20 cellular contexts compared by ENCODE assay signal in genomic region chr20:59578602-59579403, GRCh38. TPM values are rescaled to one million over a fixed set of nuclear protein-coding genes. Genes with fewer than 3 reads are reported as not detected.
A peak's percentile ranks its signal among the peaks of the same experiment; 100 is the strongest.
DNase-seq lines count a peak whose midpoint lies in the region; ATAC-seq and TF ChIP-seq lines count a peak whose summit lies in the region.
"Had no signal": no experiment of that assay in that cellular context is flagged by ENCODE, and none has a peak within 500 bp of the region (broad histone marks: within the 10 kb centered on the region; RNA-seq: fewer than 3 reads in every experiment).

No MANE protein-coding gene starts in this region.

- no peaks in the 10 kb centered on the region for H3K9me3 ChIP-seq in IMR-90 (ENCODE audit: control insufficient read depth, insufficient read depth, low read length)

- H3K23ac ChIP-seq in IMR-90 (ENCODE audit: low read depth, low read length), result no peak overlapping the region

- no peak overlapping the region for H2AFZ ChIP-seq in IMR-90 (replicated peaks; ENCODE audit: low read length, poor library complexity)

- H2BK15ac ChIP-seq in IMR-90 (ENCODE audit: low read depth, low read length), result no peak overlapping the region

- H2BK120ac ChIP-seq in IMR-90 (ENCODE audit: low read depth, low read length), result no peak overlapping the region

- H3K4me1 ChIP-seq in IMR-90 (ENCODE audit: control insufficient read depth, insufficient read depth, low read length), result no peaks in the 10 kb centered on the region

- H2BK5ac ChIP-seq in IMR-90 (ENCODE audit: low read depth, low read length, poor library complexity, severe bottlenecking), result no peak overlapping the region

- POLR2A ChIA-PET in IMR-90 (lab: Charles Lee; ENCODE audit: unreplicated experiment), result no interaction called here
- POLR2A ChIA-PET in activated CD4-positive, alpha-beta memory T cell treated with anti-CD3 and anti-CD28 coated beads for 36 hours (lab: Charles Lee), result no interaction called here

- no peak overlapping the region for H3K27ac Mint-ChIP-seq in neural crest cell (ENCODE audit: unreplicated experiment)
- H3K27ac Mint-ChIP-seq in activated CD4-positive, alpha-beta memory T cell treated with anti-CD3 and anti-CD28 coated beads for 36 hours, result no peak overlapping the region

- TF ChIP-seq CTCF in AG10803 (conservative IDR thresholded peaks at IDR 0.05; ENCODE audit: low read length), result no peak
- no peak for TF ChIP-seq CTCF in IMR-90 (conservative IDR thresholded peaks at IDR 0.05; ENCODE audit: low read depth, low read length)
- TF ChIP-seq CTCF in neural crest cell (conservative IDR thresholded peaks at IDR 0.05), result no peak

- H4K91ac ChIP-seq in IMR-90 (ENCODE audit: insufficient read depth, low read depth, low read length), result no peak overlapping the region

- no peaks in the 10 kb centered on the region for H3K36me3 ChIP-seq in IMR-90 (ENCODE audit: control insufficient read depth, insufficient read depth, low read length)

- no peak overlapping the region for H4K5ac ChIP-seq in IMR-90 (ENCODE audit: low read depth, low read length)

- ATAC-seq in IMR-90 (ENCODE audit: low read depth) (no peak), GM21447 (IDR thresholded peaks at IDR 0.05; ENCODE audit: unreplicated experiment) (no peak), GM19351 (IDR thresholded peaks at IDR 0.05; ENCODE audit: unreplicated experiment) (no peak)
- ATAC-seq: HCT116, PC-3 had no signal

- no peak overlapping the region for H3K56ac ChIP-seq in IMR-90 (ENCODE audit: extremely low read depth, insufficient read depth, low read length)

- H3K79me1 ChIP-seq in IMR-90 (ENCODE audit: low read depth in 1 of 2, low read length in 2 of 2), result no peaks in the 10 kb centered on the region

- TF ChIP-seq RAD21 in IMR-90 (IDR thresholded peaks at IDR 0.05; ENCODE audit: low read length), result no peak

- H4K20me1 ChIP-seq in IMR-90 (ENCODE audit: insufficient read depth, low read length), result no peaks in the 10 kb centered on the region

- WGBS in IMR-90 (ENCODE audit: extremely low coverage in 2 of 2, insufficient read length in 1 of 2), 2 experiments, result 53% methylated on average over 6 of the region's 15 CpGs; no CpG with 5 or more reads in 1 of the 2 experiments

- peaks cover 10% of the 10 kb centered on the region for H3K27me3 ChIP-seq in IMR-90 (ENCODE audit: control insufficient read depth, insufficient read depth, low read length)

- CTCF ChIA-PET in IMR-90 (lab: Yijun Ruan, JAX), result interaction anchor here (0.6 kb wide), 2 partner anchors 79 to 455 kb away, joined by 3 to 4 read pairs; no protein-coding TSS in a partner anchor
- CTCF ChIA-PET in activated CD4-positive, alpha-beta memory T cell treated with anti-CD3 and anti-CD28 coated beads for 36 hours (lab: Charles Lee), result no interaction called here

- H2AK5ac ChIP-seq in IMR-90 (ENCODE audit: low read depth, low read length), result no peak overlapping the region

- H3K9me1 ChIP-seq in IMR-90 (ENCODE audit: insufficient read depth, low read length), result no peaks in the 10 kb centered on the region

- H3K9ac ChIP-seq in IMR-90 (ENCODE audit: low read depth, low read length), result no peak overlapping the region

- H3K9me3 Mint-ChIP-seq in neural crest cell, result no peaks in the 10 kb centered on the region
- no peaks in the 10 kb centered on the region for H3K9me3 Mint-ChIP-seq in activated CD4-positive, alpha-beta memory T cell treated with anti-CD3 and anti-CD28 coated beads for 36 hours

- H4K8ac ChIP-seq in IMR-90 (ENCODE audit: low read depth in 2 of 2, low read length in 2 of 2), result no peak overlapping the region

- intact Hi-C loops in IMR-90 (cut with micrococcal nuclease), result loop anchor here (10.0 kb wide), 1 partner anchor 366 kb away; the partner anchor contains the start of genes FAM217B and PPP1R3D
- intact Hi-C loops in activated CD4-positive, alpha-beta memory T cell treated with anti-CD3 and anti-CD28 coated beads for 36 hours (cut with micrococcal nuclease), result no loop called here

- TF ChIP-seq POLR2A in IMR-90 (IDR thresholded peaks at IDR 0.05; ENCODE audit: low read depth, low read length), result no peak

- peak overlapping the region; percentile 24 for H3K4me3 ChIP-seq in AG10803 (ENCODE audit: low read length)
- H3K4me3 ChIP-seq in IMR-90 (ENCODE audit: insufficient read depth, low read depth, low read length), result no peak overlapping the region

- no peak overlapping the region for H3K18ac ChIP-seq in IMR-90 (ENCODE audit: low read depth, low read length)

- H3K27ac ChIP-seq in IMR-90 (ENCODE audit: insufficient read depth, low read length), result no peak overlapping the region
- H3K27ac ChIP-seq: C4-2B had no signal

- dilution Hi-C loops in IMR-90 (cut with HindIII; ENCODE audit: low sequenced_read_pairs, unreplicated experiment), result no loop called here

- in situ Hi-C loops in IMR-90 (cut with MboI; ENCODE audit: low sequenced_read_pairs), result no loop called here

- no peak overlapping the region for H3K4me2 ChIP-seq in IMR-90 (ENCODE audit: low read depth, low read length)

- H3K14ac ChIP-seq in IMR-90 (replicated peaks; ENCODE audit: low read depth, low read length), result no peak overlapping the region

- no peak overlapping the region for H2AK9ac ChIP-seq in IMR-90 (replicated peaks; ENCODE audit: low read depth, low read length, poor library complexity)

- H3K36me3 Mint-ChIP-seq in neural crest cell (ENCODE audit: low read depth), result no peaks in the 10 kb centered on the region
- H3K36me3 Mint-ChIP-seq in activated CD4-positive, alpha-beta memory T cell treated with anti-CD3 and anti-CD28 coated beads for 36 hours, result no peaks in the 10 kb centered on the region

- H3K27me3 Mint-ChIP-seq in neural crest cell (ENCODE audit: low read depth), result peaks cover 79% of the 10 kb centered on the region
- peaks cover 36% of the 10 kb centered on the region for H3K27me3 Mint-ChIP-seq in activated CD4-positive, alpha-beta memory T cell treated with anti-CD3 and anti-CD28 coated beads for 36 hours

- DNase-seq in AG10803 (ENCODE audit: low read depth) (no peak), IMR-90 (no peak), cerebellar cortex (ENCODE audit: low spot score) (peak; percentile 78), neural crest cell (ENCODE audit: low read depth, low spot score) (no peak)
- DNase-seq in stimulated activated CD4-positive, alpha-beta T cell treated with anti-CD3 and anti-CD28 coated beads, Interleukin-4, amount 100 ng/mL, for 4 hours, result no peak
- DNase-seq in activated CD4-positive, alpha-beta memory T cell treated with anti-CD3 and anti-CD28 coated beads for 36 hours, result no peak
- DNase-seq: DMS79, KBM-7, MV-4-11, NCI-H1417, NCI-H187 treated with DMSO at 0.1 percent for 48 hours, NCI-H345, NCI-H524 treated with DMSO at 0.1 percent for 48 hours, PC-3, RPMI8226, SIG-M5 had no signal

- peak overlapping the region; percentile 5 for H3K4me3 Mint-ChIP-seq in neural crest cell
- H3K4me3 Mint-ChIP-seq in activated CD4-positive, alpha-beta memory T cell treated with anti-CD3 and anti-CD28 coated beads for 36 hours, result no peak overlapping the region

- no peak overlapping the region for H3K4ac ChIP-seq in IMR-90 (ENCODE audit: low read depth, low read length)

- H3K4me1 Mint-ChIP-seq in neural crest cell, result no peaks in the 10 kb centered on the region
- H3K4me1 Mint-ChIP-seq in activated CD4-positive, alpha-beta memory T cell treated with anti-CD3 and anti-CD28 coated beads for 36 hours (ENCODE audit: low read depth), result no peaks in the 10 kb centered on the region

- H2BK20ac ChIP-seq in IMR-90 (ENCODE audit: low read depth, low read length), result no peak overlapping the region

- no TSS peak for BruUV-seq in IMR-90 (replicated peaks; lab: Mats Ljungman, UMichigan)

TF ChIP-seq in IMR-90, 13 proteins besides CTCF, POLR2A, EP300 and RAD21:
- TF ChIP-seq CEBPB (IDR thresholded peaks at IDR 0.05; ENCODE audit: low read depth, low read length) (peak; percentile 46; the same call in 1 of the 2 replicates), RCOR1 (IDR thresholded peaks at IDR 0.05; ENCODE audit: insufficient replicate concordance, low read length) (no peak)

RNA-seq across cellular contexts. Expression of gene PHACTR3, which starts 25.5 kb away (rescaled TPM):
- total RNA-seq in IMR-90 (2012; rRNA removed) (not detected in 2 replicates), neural crest cell (22.3 and 22.4 TPM in 2 replicates)
- polyA plus RNA-seq in IMR-90 (2012; rRNA removed), result not detected in 2 replicates
- polyA plus RNA-seq in IMR-90 (2012; cell fraction: cytosol; rRNA removed), result not detected in 2 replicates
- polyA plus RNA-seq in IMR-90 (2012; cell fraction: nucleus; rRNA removed; ENCODE audit: low replicate concordance), result not detected in 2 replicates
- not detected for total RNA-seq in activated CD4-positive, alpha-beta memory T cell treated with anti-CD3 and anti-CD28 coated beads for 36 hours

Comparison
In these comparisons a context has a peak if more than half of its experiments do, and no peak if none do; other contexts are left out.
1. RNA of gene PHACTR3, which starts 25.5 kb away (total RNA-seq): 22.3 to 22.4 TPM in neural crest cell; not detected in IMR-90 and not detected in activated CD4-positive, alpha-beta memory T cell treated with anti-CD3 and anti-CD28 coated beads for 36 hours; every median in the first group is over 10 times any median in the second.